23 cellular contexts compared by ENCODE assay signal in genomic region chr9:115594551-115594950, GRCh38.
DNase-seq lines count a peak whose midpoint lies in the region; ATAC-seq and TF ChIP-seq lines count a peak whose summit lies in the region.
"Had no signal": no experiment of that assay in that cellular context is flagged by ENCODE, and none has a peak within 500 bp of the region (broad histone marks: within the 10 kb centered on the region; RNA-seq: fewer than 3 reads in every experiment).

No MANE protein-coding gene starts in this region.

- no peak for DNase-seq in mammary epithelial cell
- DNase-seq in MCF 10A (ENCODE audit: unreplicated experiment), result no peak
- DNase-seq in astrocyte of the hippocampus (ENCODE audit: low read depth, low spot score), result peak; percentile 16
- DNase-seq in glomerular visceral epithelial cell (ENCODE audit: extremely low spot score), result peak; percentile 26
- no peak for DNase-seq in NCI-H446 (lab: John Stamatoyannopoulos, UW)
- no peak for DNase-seq in Ammon's horn (ENCODE audit: low spot score)
- DNase-seq in GF-D8 (lab: John Stamatoyannopoulos, UW), result no peak
- DNase-seq: activated B cell treated with CpG ODN at 0.5 μM for 24 hours; C1 segment of cervical spinal cord; islet precursor cell; NCI-H2081; NCI-H446 treated with DMSO at 0.1 percent for 48 hours; small intestine; stimulated activated CD4-positive, alpha-beta T cell treated with anti-CD3 and anti-CD28 coated beads, Interleukin-2, amount 100 ng/mL, for 24 hours; SW 1271; T1000; upper lobe of left lung had no signal

- TF ChIP-seq CTCF in mammary epithelial cell (conservative IDR thresholded peaks at IDR 0.05 in 1 of 2, IDR thresholded peaks at IDR 0.05 in 1 of 2; ENCODE audit: extremely low read depth in 1 of 2, insufficient read depth in 1 of 2, low read depth in 1 of 2, low read length in 2 of 2) (no peak), MCF 10A (IDR thresholded peaks at IDR 0.05; ENCODE audit: unreplicated experiment) (no peak)

- H3K9ac ChIP-seq in mammary epithelial cell (ENCODE audit: insufficient read depth, low read length), result no peak overlapping the region

- no peak overlapping the region for H3K27ac ChIP-seq in mammary epithelial cell (ENCODE audit: insufficient read depth, low read depth, low read length)
- H3K27ac ChIP-seq: prostate gland, upper lobe of left lung had no signal

- no peaks in the 10 kb centered on the region for H3K79me2 ChIP-seq in mammary epithelial cell (ENCODE audit: insufficient read depth, low read length)

- dilution Hi-C loops in mammary epithelial cell (cut with HindIII; ENCODE audit: low sequenced_read_pairs), result no loop called here

- H3K9me3 ChIP-seq in mammary epithelial cell (replicated peaks; ENCODE audit: insufficient read depth, low read length), result no peaks in the 10 kb centered on the region
- H3K9me3 ChIP-seq: HAP-1, prostate gland, upper lobe of left lung had no signal

- H3K4me3 ChIP-seq in mammary epithelial cell (replicated peaks in 1 of 3; ENCODE audit: insufficient read depth in 1 of 3, low read depth in 2 of 3, low read length in 3 of 3), result no peak overlapping the region
- H3K4me3 ChIP-seq: HAP-1, prostate gland, upper lobe of left lung had no signal

- H3K36me3 ChIP-seq in mammary epithelial cell (ENCODE audit: insufficient read depth, low read length), result no peaks in the 10 kb centered on the region
- H3K36me3 ChIP-seq: HAP-1, prostate gland, upper lobe of left lung had no signal

- POLR2A ChIA-PET in MCF 10A (lab: Yijun Ruan, JAX), result interaction anchor here (0.6 kb wide), 1 partner anchor 260 kb away, joined by 3 read pairs; no protein-coding TSS in a partner anchor

- no peaks in the 10 kb centered on the region for H3K27me3 ChIP-seq in mammary epithelial cell (ENCODE audit: insufficient read depth, low read length)
- H3K27me3 ChIP-seq: upper lobe of left lung had no signal

- H3K4me1 ChIP-seq in mammary epithelial cell (ENCODE audit: insufficient read depth, low read length), result peaks cover 31% of the 10 kb centered on the region
- H3K4me1 ChIP-seq: HAP-1 had no signal

- in situ Hi-C loops in mammary epithelial cell (cut with MboI; ENCODE audit: low sequenced_read_pairs in 2 of 2), result loop anchor here (5.0 to 25.0 kb wide), 7 partner anchors 280 to 1068 kb away; partner anchors contain the start of gene PAPPA (in 1 of the 2)

- H3K36me3 Mint-ChIP-seq in MCF 10A (ENCODE audit: insufficient read depth, unreplicated experiment), result peaks cover 6% of the 10 kb centered on the region
- H3K36me3 Mint-ChIP-seq: activated naive CD4-positive, alpha-beta T cell treated with anti-CD3 and anti-CD28 coated beads, Interleukin-2, amount 50 U/mL, for 24 hours had no signal

- WGBS in mammary epithelial cell (ENCODE audit: low coverage, missing lambda C conversion rate), result 50% methylated on average over 1 of the region's 1 CpG

- no peaks in the 10 kb centered on the region for H3K9me3 Mint-ChIP-seq in MCF 10A (ENCODE audit: unreplicated experiment)
- H3K9me3 Mint-ChIP-seq: activated naive CD4-positive, alpha-beta T cell treated with anti-CD3 and anti-CD28 coated beads, Interleukin-2, amount 50 U/mL, for 24 hours; activated T-helper 1 cell treated with anti-CD3 and anti-CD28 coated beads, Interleukin-12 subunit alpha, Interleukin-12 subunit beta, Interleukin-2, Interleukin-4 antibody, amounts not matched to agents 30 ng/mL and 10 ng/mL and 1 ng/mL, durations not matched to agents 14 hours and 24 hours and 36 hours had no signal

- BruUV-seq in mammary epithelial cell (replicated peaks; lab: Mats Ljungman, UMichigan), result no TSS peak
- no TSS peak for BruUV-seq in MCF 10A (replicated peaks; lab: Mats Ljungman, UMichigan)

- ATAC-seq in HG03135 (IDR thresholded peaks at IDR 0.05; ENCODE audit: unreplicated experiment), result no peak
- ATAC-seq: Right ventricle myocardium inferior had no signal

- CTCF ChIA-PET in mammary epithelial cell (lab: Charles Lee; ENCODE audit: low non-redundant PET) (no interaction called here), MCF 10A (lab: Yijun Ruan, JAX) (interaction anchor here (0.6 to 10.9 kb wide), 30 partner anchors 8 to 1226 kb away, joined by 3 to 169 read pairs (median 10); no protein-coding TSS in a partner anchor)

- H3K4me2 ChIP-seq in mammary epithelial cell (ENCODE audit: insufficient read depth, low read depth, low read length), result no peak overlapping the region

- H3K4me1 Mint-ChIP-seq in MCF 10A (ENCODE audit: insufficient read depth, unreplicated experiment), result peaks cover 41% of the 10 kb centered on the region
- H3K4me1 Mint-ChIP-seq: activated B cell treated with CpG ODN at 0.5 μM for 24 hours; activated naive CD4-positive, alpha-beta T cell treated with anti-CD3 and anti-CD28 coated beads, Interleukin-2, amount 50 U/mL, for 24 hours had no signal

- no peak overlapping the region for H3K4me3 Mint-ChIP-seq in MCF 10A (ENCODE audit: unreplicated experiment)
- H3K4me3 Mint-ChIP-seq: activated B cell treated with CpG ODN at 0.5 μM for 24 hours; activated naive CD4-positive, alpha-beta T cell treated with anti-CD3 and anti-CD28 coated beads, Interleukin-2, amount 50 U/mL, for 24 hours; activated T-helper 1 cell treated with anti-CD3 and anti-CD28 coated beads, Interleukin-12 subunit alpha, Interleukin-12 subunit beta, Interleukin-2, Interleukin-4 antibody, amounts not matched to agents 30 ng/mL and 10 ng/mL and 1 ng/mL, durations not matched to agents 14 hours and 24 hours and 36 hours had no signal

- no peaks in the 10 kb centered on the region for H4K20me1 ChIP-seq in mammary epithelial cell (ENCODE audit: insufficient read depth, low read length)

- H2AFZ ChIP-seq in mammary epithelial cell (ENCODE audit: low read depth, low read length), result peak overlapping the region; percentile 56

- intact Hi-C loops in mammary epithelial cell (cut with micrococcal nuclease) (loop anchor here (2.0 to 5.0 kb wide), 2 partner anchors 516 to 1963 kb away; no protein-coding TSS in a partner anchor), MCF 10A (cut with micrococcal nuclease) (no loop called here)

- H3K27me3 Mint-ChIP-seq in MCF 10A (ENCODE audit: insufficient read depth, unreplicated experiment), result no peaks in the 10 kb centered on the region

- H3K27ac Mint-ChIP-seq in MCF 10A (ENCODE audit: low read depth, unreplicated experiment), result no peak overlapping the region
- H3K27ac Mint-ChIP-seq: activated B cell treated with CpG ODN at 0.5 μM for 24 hours; activated naive CD4-positive, alpha-beta T cell treated with anti-CD3 and anti-CD28 coated beads, Interleukin-2, amount 50 U/mL, for 24 hours; activated T-helper 1 cell treated with anti-CD3 and anti-CD28 coated beads, Interleukin-12 subunit alpha, Interleukin-12 subunit beta, Interleukin-2, Interleukin-4 antibody, amounts not matched to agents 30 ng/mL and 10 ng/mL and 1 ng/mL, durations not matched to agents 14 hours and 24 hours and 36 hours had no signal

Comparison
In these comparisons a context has a peak if more than half of its experiments do, and no peak if none do; other contexts are left out.
1. DNase-seq: peak in astrocyte of the hippocampus (single experiment) and glomerular visceral epithelial cell (single experiment); none in mammary epithelial cell (single experiment), MCF 10A (single experiment), NCI-H446 (0 of 2), Ammon's horn (single experiment) and GF-D8 (single experiment).